In genomic region chr1:201825245-201825644, GRCh38 we compare ENCODE assay signal across 17 cellular contexts.
"Had no signal": no experiment of that assay in that cellular context is flagged by ENCODE, and none has a peak within 500 bp of the region (broad histone marks: within the 10 kb centered on the region; RNA-seq: fewer than 3 reads in every experiment).

No MANE protein-coding gene starts in this region.

- H3K27ac Mint-ChIP-seq: activated CD4-positive, alpha-beta memory T cell treated with anti-CD3 and anti-CD28 coated beads, Interleukin-2, amount 10 ng/mL, durations not matched to agents 7 days and 5 days; activated CD4-positive, alpha-beta T cell treated with anti-CD3 and anti-CD28 coated beads, Interleukin-2, amount 10 ng/mL, durations not matched to agents 24 days and 14 days; activated naive CD4-positive, alpha-beta T cell treated with anti-CD3 and anti-CD28 coated beads for 36 hours; activated naive CD8-positive, alpha-beta T cell treated with anti-CD3 and anti-CD28 coated beads, Interleukin-2, amount 50 U/mL, for 24 hours; activated T-cell treated with anti-CD3 and anti-CD28 coated beads, Interleukin-2, amount 50 U/mL, for 72 hours; nephron progenitor cell; T-helper 17 cell had no signal

- H3K4me3 ChIP-seq: left lung, spleen, tibial nerve had no signal

- H3K9me3 Mint-ChIP-seq: activated CD4-positive, alpha-beta memory T cell treated with anti-CD3 and anti-CD28 coated beads, Interleukin-2, amount 10 ng/mL, durations not matched to agents 7 days and 5 days; activated CD4-positive, alpha-beta T cell treated with anti-CD3 and anti-CD28 coated beads, Interleukin-2, amount 10 ng/mL, durations not matched to agents 24 days and 14 days; activated naive CD4-positive, alpha-beta T cell treated with anti-CD3 and anti-CD28 coated beads for 36 hours; activated naive CD8-positive, alpha-beta T cell treated with anti-CD3 and anti-CD28 coated beads, Interleukin-2, amount 50 U/mL, for 24 hours; activated T-cell treated with anti-CD3 and anti-CD28 coated beads, Interleukin-2, amount 50 U/mL, for 72 hours; brain; nephron progenitor cell had no signal

- H3K4me3 Mint-ChIP-seq: activated CD4-positive, alpha-beta memory T cell treated with anti-CD3 and anti-CD28 coated beads, Interleukin-2, amount 10 ng/mL, durations not matched to agents 7 days and 5 days; activated CD4-positive, alpha-beta T cell treated with anti-CD3 and anti-CD28 coated beads, Interleukin-2, amount 10 ng/mL, durations not matched to agents 24 days and 14 days; activated naive CD4-positive, alpha-beta T cell treated with anti-CD3 and anti-CD28 coated beads for 36 hours; activated naive CD8-positive, alpha-beta T cell treated with anti-CD3 and anti-CD28 coated beads, Interleukin-2, amount 50 U/mL, for 24 hours; activated T-cell treated with anti-CD3 and anti-CD28 coated beads, Interleukin-2, amount 50 U/mL, for 72 hours; nephron progenitor cell; T-helper 17 cell had no signal

- H3K27me3 ChIP-seq: left lung, spleen, tibial nerve had no signal

- DNase-seq: activated CD4-positive, alpha-beta memory T cell treated with anti-CD3 and anti-CD28 coated beads, Interleukin-2, amount 10 ng/mL, durations not matched to agents 7 days and 5 days; activated CD4-positive, alpha-beta T cell treated with anti-CD3 and anti-CD28 coated beads, Interleukin-2, amount 10 ng/mL, durations not matched to agents 24 days and 14 days; activated effector memory CD4-positive, alpha-beta T cell treated with Interleukin-2 at 50 U/mL for 16 hours; activated naive CD4-positive, alpha-beta T cell treated with anti-CD3 and anti-CD28 coated beads for 36 hours; activated naive CD8-positive, alpha-beta T cell treated with anti-CD3 and anti-CD28 coated beads, Interleukin-2, amount 50 U/mL, for 24 hours; activated T-cell treated with anti-CD3 and anti-CD28 coated beads, Interleukin-2, amount 50 U/mL, for 72 hours; central memory CD4-positive, alpha-beta T cell; cortex of kidney; left lung; nephron progenitor cell; spleen; stimulated activated CD4-positive, alpha-beta T cell treated with anti-CD3 and anti-CD28 coated beads, Interleukin-4, amount 100 ng/mL, for 24 hours; stimulated activated naive CD8-positive, alpha-beta T cell treated with anti-CD3 and anti-CD28 coated beads, Interleukin-15, Interleukin-2, amounts not matched to agents 100 U/mL and 50 U/mL, for 24 hours; SW 1271; T-helper 17 cell had no signal

- H3K27me3 Mint-ChIP-seq: activated CD4-positive, alpha-beta memory T cell treated with anti-CD3 and anti-CD28 coated beads, Interleukin-2, amount 10 ng/mL, durations not matched to agents 7 days and 5 days; activated naive CD8-positive, alpha-beta T cell treated with anti-CD3 and anti-CD28 coated beads, Interleukin-2, amount 50 U/mL, for 24 hours; brain; T-helper 17 cell had no signal

- H3K9me3 ChIP-seq: left lung, spleen, tibial nerve had no signal

- H3K27ac ChIP-seq: left lung, spleen, tibial nerve had no signal

- ATAC-seq: activated naive CD8-positive, alpha-beta T cell treated with anti-CD3 and anti-CD28 coated beads, Interleukin-2, amount 50 U/mL, for 24 hours; activated T-cell treated with anti-CD3 and anti-CD28 coated beads, Interleukin-2, amount 50 U/mL, for 72 hours; left lung; stimulated activated naive CD8-positive, alpha-beta T cell treated with anti-CD3 and anti-CD28 coated beads, Interleukin-15, Interleukin-2, amounts not matched to agents 100 U/mL and 50 U/mL, for 24 hours; T-helper 17 cell had no signal
